10 cellular contexts compared by ENCODE assay signal in genomic region chr15:77654975-77655374, GRCh38. TPM values are rescaled to one million over a fixed set of nuclear protein-coding genes. Genes with fewer than 3 reads are reported as not detected.
DNase-seq lines count a peak whose midpoint lies in the region; ATAC-seq and TF ChIP-seq lines count a peak whose summit lies in the region.
"Had no signal": no experiment of that assay in that cellular context is flagged by ENCODE, and none has a peak within 500 bp of the region (broad histone marks: within the 10 kb centered on the region; RNA-seq: fewer than 3 reads in every experiment).

No MANE protein-coding gene starts in this region.

- no peak for ATAC-seq in omental fat pad (ENCODE audit: low FRiP score)
- ATAC-seq in GM19023 (IDR thresholded peaks at IDR 0.05; ENCODE audit: unreplicated experiment): no peak
- ATAC-seq in GM21515 (IDR thresholded peaks at IDR 0.05; ENCODE audit: unreplicated experiment): no peak

- H3K9me3 Mint-ChIP-seq in mesothelial cell of epicardium: peaks cover 3% of the 10 kb centered on the region

- peaks cover 56% of the 10 kb centered on the region for H3K27me3 Mint-ChIP-seq in mesothelial cell of epicardium (ENCODE audit: low read depth)

- H3K4me1 Mint-ChIP-seq in mesothelial cell of epicardium: no peaks in the 10 kb centered on the region
- H3K4me1 Mint-ChIP-seq: memory B cell had no signal

- no peaks in the 10 kb centered on the region for H3K36me3 Mint-ChIP-seq in mesothelial cell of epicardium
- H3K36me3 Mint-ChIP-seq: memory B cell had no signal

- no peak overlapping the region for H3K4me3 Mint-ChIP-seq in mesothelial cell of epicardium
- H3K4me3 Mint-ChIP-seq: memory B cell had no signal

- TF ChIP-seq CTCF in astrocyte of the spinal cord (IDR thresholded peaks at IDR 0.05; ENCODE audit: low read depth, low read length): peak; percentile 27
- TF ChIP-seq CTCF in mesothelial cell of epicardium (IDR thresholded peaks at IDR 0.05; ENCODE audit: unreplicated experiment): peak; percentile 47
- no peak for TF ChIP-seq CTCF in omental fat pad (IDR thresholded peaks at IDR 0.05)

- no peak overlapping the region for H3K4me3 ChIP-seq in astrocyte of the spinal cord (ENCODE audit: low read depth, low read length)

- in situ Hi-C loops in astrocyte of the spinal cord (cut with HindIII; ENCODE audit: low sequenced_read_pairs): no loop called here

- DNase-seq in Daoy (ENCODE audit: low read depth) (peak; percentile 20), HuH-7.5 (ENCODE audit: low spot score) (peak; percentile 87), astrocyte of the spinal cord (ENCODE audit: low read depth, low spot score) (no peak), mesothelial cell of epicardium (ENCODE audit: low spot score in 2 of 2, unreplicated experiment in 2 of 2) (no peak), omental fat pad (ENCODE audit: low spot score) (no peak), SKM-1 (lab: John Stamatoyannopoulos, UW; ENCODE audit: unreplicated experiment) (no peak)
- DNase-seq: stimulated activated CD4-positive, alpha-beta T cell treated with anti-CD3 and anti-CD28 coated beads, Interleukin-4, amount 100 ng/mL, for 1 hour had no signal

- no peak overlapping the region for H3K27ac Mint-ChIP-seq in mesothelial cell of epicardium
- H3K27ac Mint-ChIP-seq: memory B cell had no signal

RNA-seq across cellular contexts. Expression of gene LINGO1, which starts 22.3 kb away (rescaled TPM):
- 0.11 TPM in 1 of 2 replicates, not detected in the other for total RNA-seq in Daoy (2014; rRNA removed; shearing (Covaris generic))
- total RNA-seq in mesothelial cell of epicardium (16.5 to 18.7 TPM (median 18.0 TPM) in 3 replicates), omental fat pad (1 to 10 TPM in 2 of 4 donors, under 1 TPM in 2; 0.36 to 1.7 (median 0.69) TPM)

Comparison
In these comparisons a context has a peak if more than half of its experiments do, and no peak if none do; other contexts are left out.
1. DNase-seq: peak in Daoy (single experiment) and HuH-7.5 (single experiment); none in astrocyte of the spinal cord (single experiment), mesothelial cell of epicardium (0 of 2), omental fat pad (single experiment) and SKM-1 (single experiment).
2. CTCF ChIP-seq: peak in astrocyte of the spinal cord (single experiment) and mesothelial cell of epicardium (single experiment); none in omental fat pad (0 of 3).